8 cellular contexts compared by ENCODE assay signal in genomic region chr5:59810041-59810440, GRCh38.
DNase-seq lines count a peak whose midpoint lies in the region; ATAC-seq and TF ChIP-seq lines count a peak whose summit lies in the region.

No MANE protein-coding gene starts in this region.

- H3K4me2 ChIP-seq in OCI-LY7 (ENCODE audit: low read length), result peak overlapping the region; percentile 46
- H3K4me2 ChIP-seq in neural progenitor cell, result peak overlapping the region; percentile 71

- H3K4me3 Mint-ChIP-seq in neural progenitor cell, result peak overlapping the region; percentile 71

- no peaks in the 10 kb centered on the region for H3F3A ChIP-seq in neural progenitor cell (ENCODE audit: low read depth)

- H3K4me3 ChIP-seq in OCI-LY7 (ENCODE audit: low read depth, low read length, poor library complexity, severe bottlenecking) (peak overlapping the region; percentile 29), fibroblast of the aortic adventitia (ENCODE audit: low read depth, low read length) (peak overlapping the region; percentile 44), neural progenitor cell (peak overlapping the region; percentile 36)

- H3K36me3 Mint-ChIP-seq in neural progenitor cell, result no peaks in the 10 kb centered on the region

- BruUV-seq in OCI-LY7 (replicated peaks; lab: Mats Ljungman, UMichigan), result no TSS peak

- H3K27me3 ChIP-seq in neural progenitor cell, result peaks cover 7% of the 10 kb centered on the region

- no peaks in the 10 kb centered on the region for H3K9me2 ChIP-seq in OCI-LY7 (ENCODE audit: insufficient read depth, low read length)

- H3K27ac ChIP-seq in OCI-LY7 (ENCODE audit: low read depth, low read length, poor library complexity, severe bottlenecking), result no peak overlapping the region
- H3K27ac ChIP-seq in neural progenitor cell, result no peak overlapping the region

- peaks cover 6% of the 10 kb centered on the region for H3K27me3 Mint-ChIP-seq in neural progenitor cell (ENCODE audit: insufficient read depth, low read depth)

- no peaks in the 10 kb centered on the region for H4K20me1 ChIP-seq in OCI-LY7 (ENCODE audit: insufficient read depth, low read length)
- H4K20me1 ChIP-seq in neural progenitor cell (ENCODE audit: low read depth), result no peaks in the 10 kb centered on the region

- peak overlapping the region; percentile 37; the same call in 1 of the 2 replicates for H2AFZ ChIP-seq in OCI-LY7 (ENCODE audit: low read length)
- no peak overlapping the region for H2AFZ ChIP-seq in neural progenitor cell (replicated peaks)

- DNase-seq in AML-193 (lab: John Stamatoyannopoulos, UW) (peak; percentile 41 to 51), OCI-LY7 (ENCODE audit: low spot score) (peak; percentile 68), activated T-helper 1 cell treated with Interleukin-2 at 50 U/mL for 16 hours (ENCODE audit: low read depth) (peak; percentile 30), fibroblast of the aortic adventitia (ENCODE audit: low read depth) (peak; percentile 82), neural progenitor cell (ENCODE audit: low spot score) (peak; percentile 72), stromal cell of bone marrow (ENCODE audit: low read depth) (peak; percentile 43)

- no peaks in the 10 kb centered on the region for H3K4me1 Mint-ChIP-seq in neural progenitor cell

- no peak overlapping the region for H3K9ac ChIP-seq in neural progenitor cell

- peak; percentile 30 for ATAC-seq in GM18858 (IDR thresholded peaks at IDR 0.05; ENCODE audit: unreplicated experiment)
- ATAC-seq in HG03558 (IDR thresholded peaks at IDR 0.05; ENCODE audit: extremely low read depth, unreplicated experiment), result peak; percentile 44

- intact Hi-C loops in OCI-LY7 (cut with micrococcal nuclease; ENCODE audit: unreplicated experiment), result no loop called here

- H3K36me3 ChIP-seq in OCI-LY7 (ENCODE audit: insufficient read depth, low read length) (no peaks in the 10 kb centered on the region), neural progenitor cell (no peaks in the 10 kb centered on the region)

- TF ChIP-seq CTCF in OCI-LY7 (conservative IDR thresholded peaks at IDR 0.05; ENCODE audit: low read length) (peak; percentile 98), fibroblast of the aortic adventitia (IDR thresholded peaks at IDR 0.05; ENCODE audit: insufficient read depth, low read length) (peak; percentile 90), neural progenitor cell (IDR thresholded peaks at IDR 0.05) (peak; percentile 98)

- no peaks in the 10 kb centered on the region for H3K9me3 Mint-ChIP-seq in neural progenitor cell

- H3K4me1 ChIP-seq in OCI-LY7 (ENCODE audit: insufficient read depth, low read length, poor library complexity, severe bottlenecking), result no peaks in the 10 kb centered on the region
- H3K4me1 ChIP-seq in neural progenitor cell, result no peaks in the 10 kb centered on the region

- POLR2A ChIA-PET in OCI-LY7 (lab: Charles Lee), result interaction anchor here (0.6 kb wide), 1 partner anchor 416 kb away, joined by 3 read pairs; no protein-coding TSS in a partner anchor

- CTCF ChIA-PET in OCI-LY7 (lab: Charles Lee; ENCODE audit: unreplicated experiment), result interaction anchor here (0.6 kb wide), 1 partner anchor 9 kb away, joined by 3 read pairs; no protein-coding TSS in a partner anchor

- H3K27ac Mint-ChIP-seq in neural progenitor cell, result no peak overlapping the region

- H3K79me2 ChIP-seq in OCI-LY7 (ENCODE audit: insufficient read depth, low read depth, low read length), result no peaks in the 10 kb centered on the region
- H3K79me2 ChIP-seq in neural progenitor cell (ENCODE audit: low read depth), result no peaks in the 10 kb centered on the region

- H3K9me3 ChIP-seq in OCI-LY7 (ENCODE audit: low read length) (no peaks in the 10 kb centered on the region), neural progenitor cell (ENCODE audit: low read depth) (no peaks in the 10 kb centered on the region)

Comparison
In these comparisons a context has a peak if more than half of its experiments do, and no peak if none do; other contexts are left out.
1. DNase-seq: peak in every context shown above with its lines; median percentile 82 in fibroblast of the aortic adventitia; 72 in neural progenitor cell; 68 in OCI-LY7; 46 in AML-193; 43 in stromal cell of bone marrow; 30 in activated T-helper 1 cell treated with Interleukin-2 at 50 U/mL for 16 hours.